ENCODE assay signal across 24 cellular contexts in genomic region chr4:1393866-1394265, GRCh38. TPM values are rescaled to one million over a fixed set of nuclear protein-coding genes. Genes with fewer than 3 reads are reported as not detected.
"Had no signal": no experiment of that assay in that cellular context is flagged by ENCODE, and none has a peak within 500 bp of the region (broad histone marks: within the 10 kb centered on the region; RNA-seq: fewer than 3 reads in every experiment).

No MANE protein-coding gene starts in this region.

- DNase-seq: activated CD4-positive, alpha-beta T cell treated with anti-CD3 and anti-CD28 coated beads for 4 hours; activated CD8-positive, alpha-beta T cell treated with anti-CD3 and anti-CD28 coated beads for 36 hours; activated effector memory CD4-positive, alpha-beta T cell treated with anti-CD3 and anti-CD28 coated beads, Interleukin-2, amount 50 U/mL, for 16 hours; activated T-cell treated with anti-CD3 and anti-CD28 coated beads, Interleukin-2, amount 50 U/mL, for 4 hours; amniotic stem cell; cortex of kidney; effector CD4-positive, alpha-beta T cell; foreskin melanocyte; naive thymus-derived CD8-positive, alpha-beta T cell; nucleus accumbens; stimulated activated CD4-positive, alpha-beta T cell treated with anti-CD3 and anti-CD28 coated beads, Interleukin-2, amount 100 ng/mL, for 48 hours; T-helper 17 cell; tibial artery had no signal

- H3K27ac ChIP-seq: body of pancreas, epithelial cell of prostate, heart right ventricle, tibial artery, vagina, WERI-Rb-1 had no signal

- H3K4me3 ChIP-seq: body of pancreas, heart right ventricle, tibial artery, vagina had no signal

- H3K4me3 Mint-ChIP-seq: activated CD8-positive, alpha-beta T cell treated with anti-CD3 and anti-CD28 coated beads for 36 hours; activated naive CD4-positive, alpha-beta T cell treated with anti-CD3 and anti-CD28 coated beads, Interleukin-2, amount 50 U/mL, for 24 hours; activated T-cell treated with anti-CD3 and anti-CD28 coated beads, Interleukin-2, amount 50 U/mL, for 4 hours; central memory CD8-positive, alpha-beta T cell; memory B cell; naive thymus-derived CD8-positive, alpha-beta T cell; stimulated activated memory B cell treated with anti-CD40 and anti-IgM and Interleukin-4, amounts not matched to agents 10 μg/mL and 1 μg/mL and 100 μg/mL, for 72 hours; T-helper 17 cell had no signal

- H3K9me3 ChIP-seq: vagina had no signal

- H3K4me1 ChIP-seq: body of pancreas, heart right ventricle, tibial artery, vagina had no signal

- H3K27me3 ChIP-seq: body of pancreas, vagina had no signal

- H3K9me3 Mint-ChIP-seq: activated naive CD4-positive, alpha-beta T cell treated with anti-CD3 and anti-CD28 coated beads, Interleukin-2, amount 50 U/mL, for 24 hours; central memory CD8-positive, alpha-beta T cell had no signal

- H3K27me3 Mint-ChIP-seq: activated CD8-positive, alpha-beta T cell treated with anti-CD3 and anti-CD28 coated beads for 36 hours; activated naive CD4-positive, alpha-beta T cell treated with anti-CD3 and anti-CD28 coated beads, Interleukin-2, amount 50 U/mL, for 24 hours; central memory CD8-positive, alpha-beta T cell; memory B cell; T-helper 17 cell had no signal

- H3K36me3 ChIP-seq: WERI-Rb-1 had no signal

- H3K4me1 Mint-ChIP-seq: activated naive CD4-positive, alpha-beta T cell treated with anti-CD3 and anti-CD28 coated beads, Interleukin-2, amount 50 U/mL, for 24 hours; central memory CD8-positive, alpha-beta T cell; memory B cell; stimulated activated memory B cell treated with anti-CD40 and anti-IgM and Interleukin-4, amounts not matched to agents 10 μg/mL and 1 μg/mL and 100 μg/mL, for 72 hours; T-helper 17 cell had no signal

- ATAC-seq: activated CD8-positive, alpha-beta T cell treated with anti-CD3 and anti-CD28 coated beads for 36 hours; activated T-cell treated with anti-CD3 and anti-CD28 coated beads, Interleukin-2, amount 50 U/mL, for 4 hours; body of pancreas; heart right ventricle; naive thymus-derived CD8-positive, alpha-beta T cell; stimulated activated memory B cell treated with anti-CD40 and anti-IgM and Interleukin-4, amounts not matched to agents 10 μg/mL and 1 μg/mL and 100 μg/mL, for 72 hours; T-helper 17 cell had no signal

- H3K27ac Mint-ChIP-seq: activated CD8-positive, alpha-beta T cell treated with anti-CD3 and anti-CD28 coated beads for 36 hours; activated naive CD4-positive, alpha-beta T cell treated with anti-CD3 and anti-CD28 coated beads, Interleukin-2, amount 50 U/mL, for 24 hours; memory B cell; stimulated activated memory B cell treated with anti-CD40 and anti-IgM and Interleukin-4, amounts not matched to agents 10 μg/mL and 1 μg/mL and 100 μg/mL, for 72 hours; T-helper 17 cell had no signal

RNA-seq across cellular contexts. Expression of gene NKX1-1, which starts 12.4 kb away (rescaled TPM):
- total RNA-seq: activated CD8-positive, alpha-beta T cell treated with anti-CD3 and anti-CD28 coated beads for 36 hours; activated T-cell treated with anti-CD3 and anti-CD28 coated beads, Interleukin-2, amount 50 U/mL, for 4 hours; body of pancreas; fibroblast of lung; heart right ventricle; mucosa of gallbladder; naive thymus-derived CD8-positive, alpha-beta T cell; T-helper 17 cell; vagina had no signal
- polyA plus RNA-seq: fibroblast of lung; heart right ventricle; naive thymus-derived CD8-positive, alpha-beta T cell had no signal
